Comparison of ENCODE assay signal across 20 cellular contexts in the genomic region with DNA sequence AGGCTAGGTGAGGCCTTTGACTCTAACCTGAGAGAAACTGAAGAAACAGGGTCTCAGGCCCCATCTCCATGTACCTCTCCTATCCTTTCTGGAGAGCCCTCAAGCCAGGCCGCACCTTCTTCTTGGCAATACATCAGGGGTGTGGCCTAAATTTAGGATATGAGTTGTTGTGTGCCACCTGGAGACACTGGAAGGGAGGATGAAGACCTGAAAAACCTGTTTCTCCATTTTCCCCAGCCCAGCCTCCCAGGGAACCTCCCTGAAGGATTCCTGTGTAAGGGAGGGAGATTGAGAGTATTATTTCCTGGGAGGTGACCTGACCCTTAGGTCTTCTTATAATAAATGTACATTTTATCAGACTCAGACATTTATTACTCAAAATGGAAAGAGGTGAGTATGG. TPM values are rescaled to one million over a fixed set of nuclear protein-coding genes. Genes with fewer than 3 reads are reported as not detected.
DNase-seq lines count a peak whose midpoint lies in the region; ATAC-seq, FAIRE-seq and TF ChIP-seq lines count a peak whose summit lies in the region.
"Had no signal": no experiment of that assay in that cellular context is flagged by ENCODE, and none has a peak within 500 bp of the region (broad histone marks: within the 10 kb centered on the region; RNA-seq: fewer than 3 reads in every experiment).

No MANE protein-coding gene starts in this region.

- H2AFZ ChIP-seq in neural progenitor cell (replicated peaks) = no peak overlapping the region
- H2AFZ ChIP-seq: hepatocyte had no signal

- H3K4me1 ChIP-seq in neural progenitor cell (peaks cover 21% of the 10 kb centered on the region), esophagus muscularis mucosa (no peaks in the 10 kb centered on the region)

- ATAC-seq in GM21717 (IDR thresholded peaks at IDR 0.05; ENCODE audit: unreplicated experiment) = no peak

- no peak overlapping the region for H3K4me2 ChIP-seq in neural progenitor cell
- H3K4me2 ChIP-seq: hepatocyte had no signal

- FAIRE-seq in bronchial epithelial cell (lab: Jason Lieb, UNC) = no peak
- FAIRE-seq: GM12892, GM19239 had no signal

- H3K27ac Mint-ChIP-seq in Calu3 (ENCODE audit: unreplicated experiment) = peak overlapping the region; percentile 26
- no peak overlapping the region for H3K27ac Mint-ChIP-seq in neural progenitor cell
- peak overlapping the region in 1 of 6 donors; percentile 40 for H3K27ac Mint-ChIP-seq in immature natural killer cell
- H3K27ac Mint-ChIP-seq: memory B cell had no signal

- H3K36me3 Mint-ChIP-seq in Calu3 (ENCODE audit: insufficient read depth, unreplicated experiment) = peaks cover 7% of the 10 kb centered on the region
- no peaks in the 10 kb centered on the region for H3K36me3 Mint-ChIP-seq in neural progenitor cell
- H3K36me3 Mint-ChIP-seq in immature natural killer cell = no peaks in the 10 kb centered on the region
- H3K36me3 Mint-ChIP-seq: activated naive CD4-positive, alpha-beta T cell treated with anti-CD3 and anti-CD28 coated beads, Interleukin-2, amount 10 ng/mL, durations not matched to agents 7 days and 5 days; memory B cell had no signal

- TF ChIP-seq EP300 in esophagus muscularis mucosa (IDR thresholded peaks at IDR 0.05) = no peak

- H3F3A ChIP-seq in neural progenitor cell (ENCODE audit: low read depth) = peaks cover 19% of the 10 kb centered on the region

- H3K27me3 Mint-ChIP-seq in Calu3 (ENCODE audit: unreplicated experiment) (peaks cover 29% of the 10 kb centered on the region), neural progenitor cell (ENCODE audit: insufficient read depth, low read depth) (peaks cover 12% of the 10 kb centered on the region), immature natural killer cell (ENCODE audit: low read depth in 3 of 3) (peaks cover 2 to 3% (median 3%) of the 10 kb centered on the region in 3 donors)
- H3K27me3 Mint-ChIP-seq: central memory CD8-positive, alpha-beta T cell; memory B cell had no signal

- no TSS peak for BruUV-seq in Calu3 (replicated peaks; lab: Mats Ljungman, UMichigan)

- no peaks in the 10 kb centered on the region for H3K9me3 Mint-ChIP-seq in Calu3 (ENCODE audit: low read depth, unreplicated experiment)
- no peaks in the 10 kb centered on the region for H3K9me3 Mint-ChIP-seq in neural progenitor cell
- no peaks in the 10 kb centered on the region for H3K9me3 Mint-ChIP-seq in immature natural killer cell
- H3K9me3 Mint-ChIP-seq: activated naive CD4-positive, alpha-beta T cell treated with anti-CD3 and anti-CD28 coated beads, Interleukin-2, amount 10 ng/mL, durations not matched to agents 7 days and 5 days; central memory CD8-positive, alpha-beta T cell; memory B cell had no signal

- intact Hi-C loops in Calu3 (cut with micrococcal nuclease; ENCODE audit: unreplicated experiment) = no loop called here
- intact Hi-C loops in esophagus muscularis mucosa (cut with DNase I) = no loop called here

- DNase-seq in Calu3 (peak; percentile 88), NCI-H2029 treated with DMSO at 0.1 percent for 48 hours (lab: John Stamatoyannopoulos, UW) (peak; percentile 47), bronchial epithelial cell (ENCODE audit: low read depth) (peak; percentile 93), neural progenitor cell (ENCODE audit: low spot score) (no peak), immature natural killer cell (no peak), esophagus muscularis mucosa (ENCODE audit: extremely low spot score) (no peak), SW 1271 (lab: John Stamatoyannopoulos, UW) (no peak)
- DNase-seq: activated naive CD4-positive, alpha-beta T cell treated with anti-CD3 and anti-CD28 coated beads, Interleukin-2, amount 10 ng/mL, durations not matched to agents 7 days and 5 days; MG63 had no signal

- no peaks in the 10 kb centered on the region for H3K27me3 ChIP-seq in bronchial epithelial cell (ENCODE audit: control insufficient read depth, insufficient read depth, low read length)
- H3K27me3 ChIP-seq in neural progenitor cell = no peaks in the 10 kb centered on the region
- no peaks in the 10 kb centered on the region for H3K27me3 ChIP-seq in esophagus muscularis mucosa
- H3K27me3 ChIP-seq: hepatocyte, MG63, upper lobe of left lung had no signal

- TF ChIP-seq CTCF in Calu3 (IDR thresholded peaks at IDR 0.05; ENCODE audit: unreplicated experiment) = no peak
- no peak for TF ChIP-seq CTCF in bronchial epithelial cell (IDR thresholded peaks at IDR 0.05; ENCODE audit: insufficient read depth, low read length, severe bottlenecking)
- no peak for TF ChIP-seq CTCF in neural progenitor cell (IDR thresholded peaks at IDR 0.05)
- TF ChIP-seq CTCF in esophagus muscularis mucosa (IDR thresholded peaks at IDR 0.05) = no peak

- no peak for TF ChIP-seq POLR2A in esophagus muscularis mucosa (IDR thresholded peaks at IDR 0.05; ENCODE audit: low read depth)

- no peaks in the 10 kb centered on the region for H3K79me2 ChIP-seq in neural progenitor cell (ENCODE audit: low read depth)
- H3K79me2 ChIP-seq: hepatocyte had no signal

- H3K9me3 ChIP-seq in neural progenitor cell (ENCODE audit: low read depth) = no peaks in the 10 kb centered on the region
- H3K9me3 ChIP-seq in esophagus muscularis mucosa = no peaks in the 10 kb centered on the region
- H3K9me3 ChIP-seq: MG63, upper lobe of left lung had no signal

- no peaks in the 10 kb centered on the region for H4K20me1 ChIP-seq in neural progenitor cell (ENCODE audit: low read depth)

- CTCF ChIA-PET in Calu3 (lab: Charles Lee) = no interaction called here

- 100% methylated on average over 1 of the region's 1 CpG for WGBS in esophagus muscularis mucosa

- H3K4me3 Mint-ChIP-seq in Calu3 (ENCODE audit: low read depth, unreplicated experiment) (no peak overlapping the region), neural progenitor cell (peak overlapping the region; percentile 12), immature natural killer cell (no peak overlapping the region)
- H3K4me3 Mint-ChIP-seq: activated naive CD4-positive, alpha-beta T cell treated with anti-CD3 and anti-CD28 coated beads, Interleukin-2, amount 10 ng/mL, durations not matched to agents 7 days and 5 days; central memory CD8-positive, alpha-beta T cell; memory B cell had no signal

- no peak overlapping the region for H3K9ac ChIP-seq in neural progenitor cell

- H3K27ac ChIP-seq in neural progenitor cell = no peak overlapping the region
- H3K27ac ChIP-seq in esophagus muscularis mucosa (replicated peaks in 1 of 4) = no peak overlapping the region
- H3K27ac ChIP-seq: hepatocyte had no signal

- H3K36me3 ChIP-seq in bronchial epithelial cell (ENCODE audit: control insufficient read depth, insufficient read depth, low read length) (no peaks in the 10 kb centered on the region), neural progenitor cell (no peaks in the 10 kb centered on the region), esophagus muscularis mucosa (no peaks in the 10 kb centered on the region)
- H3K36me3 ChIP-seq: MG63, upper lobe of left lung had no signal

- no peak overlapping the region for H3K4me3 ChIP-seq in bronchial epithelial cell (ENCODE audit: low read depth, low read length)
- no peak overlapping the region for H3K4me3 ChIP-seq in neural progenitor cell
- H3K4me3 ChIP-seq in esophagus muscularis mucosa = no peak overlapping the region
- H3K4me3 ChIP-seq: hepatocyte, MG63, upper lobe of left lung had no signal

- H3K4me1 Mint-ChIP-seq in Calu3 (ENCODE audit: low read depth, unreplicated experiment) = peaks cover 34% of the 10 kb centered on the region
- H3K4me1 Mint-ChIP-seq in neural progenitor cell = peaks cover 26% of the 10 kb centered on the region
- H3K4me1 Mint-ChIP-seq in immature natural killer cell = peaks cover 3 to 6% of the 10 kb centered on the region in 2 donors
- H3K4me1 Mint-ChIP-seq: central memory CD8-positive, alpha-beta T cell had no signal

RNA-seq across cellular contexts. Expression of gene LY6G6D, which starts 3.1 kb away (rescaled TPM):
- total RNA-seq in Calu3 (2022) (not detected in 2 replicates), bronchial epithelial cell (not detected in 2 replicates), neural progenitor cell (ENCODE audit: low replicate concordance) (0.90 TPM in 1 of 2 replicates, not detected in the other), esophagus muscularis mucosa (not detected)
- polyA plus RNA-seq in immature natural killer cell = not detected
- total RNA-seq: activated CD8-positive, alpha-beta memory T cell treated with anti-CD3 and anti-CD28 coated beads for 36 hours; epithelial cell of proximal tubule; hepatocyte; NCI-H460; osteoblast; upper lobe of left lung had no signal

RNA-seq across cellular contexts. Expression of gene LY6G6C, which starts 3.3 kb away (rescaled TPM):
- total RNA-seq in Calu3 (2022) (1.0 TPM in 1 of 2 replicates, not detected in the other), bronchial epithelial cell (0.38 TPM in 1 of 2 replicates, not detected in the other), neural progenitor cell (ENCODE audit: low replicate concordance) (not detected in 2 replicates), esophagus muscularis mucosa (not detected)
- not detected for polyA plus RNA-seq in immature natural killer cell
- total RNA-seq: activated CD8-positive, alpha-beta memory T cell treated with anti-CD3 and anti-CD28 coated beads for 36 hours; epithelial cell of proximal tubule; hepatocyte; NCI-H460; osteoblast had no signal

RNA-seq across cellular contexts. Expression of gene MPIG6B, which starts 4.9 kb away (rescaled TPM):
- total RNA-seq in Calu3 (2022) (not detected in 2 replicates), bronchial epithelial cell (under 0.01 TPM in 1 of 2 replicates, not detected in the other), neural progenitor cell (ENCODE audit: low replicate concordance) (not detected in 2 replicates), esophagus muscularis mucosa (not detected)
- 10 to 100 TPM in 1 of 3 donors, 1 to 10 TPM in 2; 2.6 to 10.9 (median 6.3) TPM for polyA plus RNA-seq in immature natural killer cell
- total RNA-seq: epithelial cell of proximal tubule, hepatocyte, NCI-H460, osteoblast had no signal
- polyA plus RNA-seq: hepatocyte had no signal

RNA-seq across cellular contexts. Expression of gene DDAH2, which starts 10.8 kb away (rescaled TPM):
- total RNA-seq in Calu3 (2022) = 81.4 and 89.6 TPM in 2 replicates
- 14.5 and 19.5 TPM in 2 replicates for total RNA-seq in bronchial epithelial cell
- 94.3 and 202 TPM in 2 replicates for total RNA-seq in neural progenitor cell (ENCODE audit: low replicate concordance)
- polyA plus RNA-seq in immature natural killer cell = 100 to 1,000 TPM in 1 of 3 donors, 10 to 100 TPM in 2; 58.5 to 112 (median 74.9) TPM
- total RNA-seq in esophagus muscularis mucosa = 100 to 1,000 TPM in 2 of 4 donors, 10 to 100 TPM in 2; 78.1 to 119 (median 100) TPM

RNA-seq across cellular contexts. Expression of gene LY6G6F, which starts 11.6 kb away (rescaled TPM):
- not detected in 2 replicates for total RNA-seq in Calu3 (2022)
- not detected in 2 replicates for total RNA-seq in bronchial epithelial cell
- not detected in 2 replicates for total RNA-seq in neural progenitor cell (ENCODE audit: low replicate concordance)
- polyA plus RNA-seq in immature natural killer cell = 1 to 10 TPM in 1 of 3 donors, not detected in 2; 2.5 TPM
- total RNA-seq in esophagus muscularis mucosa = not detected
- total RNA-seq: activated CD8-positive, alpha-beta memory T cell treated with anti-CD3 and anti-CD28 coated beads for 36 hours; epithelial cell of proximal tubule; hepatocyte; NCI-H460; osteoblast had no signal
- polyA plus RNA-seq: hepatocyte had no signal

Comparison
In these comparisons a context has a peak if more than half of its experiments do, and no peak if none do; other contexts are left out.
1. DNase-seq: peak in Calu3 (single experiment), NCI-H2029 treated with DMSO at 0.1 percent for 48 hours (single experiment) and bronchial epithelial cell (single experiment); none in neural progenitor cell (single experiment), immature natural killer cell (0 of 3), esophagus muscularis mucosa (single experiment) and SW 1271 (0 of 2).